Comparison of ENCODE assay signal across 8 cellular contexts in the genomic region with DNA sequence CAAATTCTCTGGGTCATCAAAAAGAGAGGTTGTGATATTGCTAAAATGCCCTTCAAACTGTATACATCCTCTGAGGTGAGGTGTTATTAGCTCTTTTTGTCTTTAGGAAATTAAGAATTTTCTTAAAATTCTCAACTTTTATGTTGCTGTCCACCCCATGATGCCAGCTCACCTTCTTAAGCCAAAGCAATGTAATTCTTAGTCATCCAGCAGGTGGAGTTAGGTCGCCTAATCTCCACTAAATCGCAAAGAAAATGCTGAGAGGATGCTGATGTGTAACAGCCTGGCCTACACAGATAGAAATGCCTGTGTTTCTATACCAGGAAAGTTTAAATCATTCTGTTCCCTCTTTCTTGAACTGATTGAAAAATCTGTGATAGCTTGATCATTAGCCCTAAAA.
DNase-seq lines count a peak whose midpoint lies in the region; ATAC-seq and TF ChIP-seq lines count a peak whose summit lies in the region.

No MANE protein-coding gene starts in this region.

- no peaks in the 10 kb centered on the region for H3K36me3 ChIP-seq in neural cell (ENCODE audit: insufficient read depth, low read length)
- no peaks in the 10 kb centered on the region for H3K36me3 ChIP-seq in ovary
- no peaks in the 10 kb centered on the region for H3K36me3 ChIP-seq in heart left ventricle

- 40 to 56% (median 49%) methylated on average over 2 of the region's 2 CpGs for WGBS in ovary, 3 donors
- WGBS in heart left ventricle, 4 donors, result 19 to 30% (median 26%) methylated on average over 2 of the region's 2 CpGs

- DNase-seq in DMS53 (lab: John Stamatoyannopoulos, UW) (peak; percentile 71), NCI-H526 treated with DMSO at 0.1 percent for 48 hours (lab: John Stamatoyannopoulos, UW) (peak; percentile 75), dermis blood vessel endothelial cell (peak; percentile 83), ovary (no peak), heart left ventricle (no peak)

- TF ChIP-seq CTCF in neural cell (IDR thresholded peaks at IDR 0.05; ENCODE audit: poor library complexity, severe bottlenecking) (peak; percentile 79), ovary (IDR thresholded peaks at IDR 0.05) (no peak), heart left ventricle (IDR thresholded peaks at IDR 0.05) (peak in 6 of 12 donors; percentile 7 to 30 (median 22))

- H3K4me3 ChIP-seq in neural cell (ENCODE audit: low read length), result no peak overlapping the region
- H3K4me3 ChIP-seq in ovary, result no peak overlapping the region
- H3K4me3 ChIP-seq in heart left ventricle, result no peak overlapping the region

- no peaks in the 10 kb centered on the region for H3K4me1 ChIP-seq in ovary (ENCODE audit: insufficient read depth)
- no peaks in the 10 kb centered on the region for H3K4me1 ChIP-seq in heart left ventricle

- H3K4me2 ChIP-seq in neural cell (ENCODE audit: low read length), result no peak overlapping the region

- intact Hi-C loops in ovary (cut with DNase I), result no loop called here
- intact Hi-C loops in heart left ventricle (cut with DNase I), result no loop called here

- H4K20me1 ChIP-seq in neural cell (ENCODE audit: insufficient read depth), result no peaks in the 10 kb centered on the region

- no peaks in the 10 kb centered on the region for H3K79me2 ChIP-seq in neural cell (replicated peaks; ENCODE audit: insufficient read depth, low read length)

- H3K27me3 ChIP-seq in neural cell (ENCODE audit: insufficient read depth, low read depth, low read length), result no peaks in the 10 kb centered on the region
- no peaks in the 10 kb centered on the region for H3K27me3 ChIP-seq in ovary
- H3K27me3 ChIP-seq in heart left ventricle, result no peaks in the 10 kb centered on the region

- H3K9me2 ChIP-seq in neural cell (ENCODE audit: insufficient read depth, low read length), result no peaks in the 10 kb centered on the region

- TF ChIP-seq EP300 in neural cell (conservative IDR thresholded peaks at IDR 0.05; ENCODE audit: poor library complexity, severe bottlenecking) (no peak), ovary (IDR thresholded peaks at IDR 0.05) (no peak)

- H3F3A ChIP-seq in neural cell (ENCODE audit: insufficient read depth, low read length, poor library complexity, severe bottlenecking), result no peaks in the 10 kb centered on the region

- TF ChIP-seq RAD21 in neural cell (conservative IDR thresholded peaks at IDR 0.05), result peak; percentile 80

- ATAC-seq in GM19438 (IDR thresholded peaks at IDR 0.05; ENCODE audit: low read depth, unreplicated experiment) (peak; percentile 93), HG03442 (IDR thresholded peaks at IDR 0.05; ENCODE audit: unreplicated experiment) (peak; percentile 96), heart left ventricle (no peak)

- H2AFZ ChIP-seq in neural cell (ENCODE audit: low read depth, low read length), result no peak overlapping the region

- H3K27ac ChIP-seq in neural cell (ENCODE audit: low read length) (no peak overlapping the region), ovary (no peak overlapping the region), heart left ventricle (no peak overlapping the region)

- no peak for TF ChIP-seq POLR2A in ovary (IDR thresholded peaks at IDR 0.05)
- no peak for TF ChIP-seq POLR2A in heart left ventricle (IDR thresholded peaks at IDR 0.05)

- no peak overlapping the region for H3K9ac ChIP-seq in neural cell (ENCODE audit: low read length)

- H3K9me3 ChIP-seq in neural cell (ENCODE audit: low read length) (no peaks in the 10 kb centered on the region), ovary (no peaks in the 10 kb centered on the region), heart left ventricle (no peaks in the 10 kb centered on the region)

TF ChIP-seq in neural cell, 6 proteins besides CTCF, POLR2A, EP300 and RAD21:
- no peak for TF ChIP-seq TAF1 (IDR thresholded peaks at IDR 0.05; ENCODE audit: low read depth)
- no peak for TF ChIP-seq POLR2AphosphoS5 (IDR thresholded peaks at IDR 0.05)
- TF ChIP-seq MXI1 (conservative IDR thresholded peaks at IDR 0.05; ENCODE audit: poor library complexity, severe bottlenecking), result no peak
- no peak for TF ChIP-seq EZH2 (IDR thresholded peaks at IDR 0.05; ENCODE audit: borderline replicate concordance, insufficient read depth, low read length, poor library complexity, severe bottlenecking)
- TF ChIP-seq SMC3 (conservative IDR thresholded peaks at IDR 0.05; ENCODE audit: poor library complexity), result peak; percentile 89
- TF ChIP-seq, protein P1, sequence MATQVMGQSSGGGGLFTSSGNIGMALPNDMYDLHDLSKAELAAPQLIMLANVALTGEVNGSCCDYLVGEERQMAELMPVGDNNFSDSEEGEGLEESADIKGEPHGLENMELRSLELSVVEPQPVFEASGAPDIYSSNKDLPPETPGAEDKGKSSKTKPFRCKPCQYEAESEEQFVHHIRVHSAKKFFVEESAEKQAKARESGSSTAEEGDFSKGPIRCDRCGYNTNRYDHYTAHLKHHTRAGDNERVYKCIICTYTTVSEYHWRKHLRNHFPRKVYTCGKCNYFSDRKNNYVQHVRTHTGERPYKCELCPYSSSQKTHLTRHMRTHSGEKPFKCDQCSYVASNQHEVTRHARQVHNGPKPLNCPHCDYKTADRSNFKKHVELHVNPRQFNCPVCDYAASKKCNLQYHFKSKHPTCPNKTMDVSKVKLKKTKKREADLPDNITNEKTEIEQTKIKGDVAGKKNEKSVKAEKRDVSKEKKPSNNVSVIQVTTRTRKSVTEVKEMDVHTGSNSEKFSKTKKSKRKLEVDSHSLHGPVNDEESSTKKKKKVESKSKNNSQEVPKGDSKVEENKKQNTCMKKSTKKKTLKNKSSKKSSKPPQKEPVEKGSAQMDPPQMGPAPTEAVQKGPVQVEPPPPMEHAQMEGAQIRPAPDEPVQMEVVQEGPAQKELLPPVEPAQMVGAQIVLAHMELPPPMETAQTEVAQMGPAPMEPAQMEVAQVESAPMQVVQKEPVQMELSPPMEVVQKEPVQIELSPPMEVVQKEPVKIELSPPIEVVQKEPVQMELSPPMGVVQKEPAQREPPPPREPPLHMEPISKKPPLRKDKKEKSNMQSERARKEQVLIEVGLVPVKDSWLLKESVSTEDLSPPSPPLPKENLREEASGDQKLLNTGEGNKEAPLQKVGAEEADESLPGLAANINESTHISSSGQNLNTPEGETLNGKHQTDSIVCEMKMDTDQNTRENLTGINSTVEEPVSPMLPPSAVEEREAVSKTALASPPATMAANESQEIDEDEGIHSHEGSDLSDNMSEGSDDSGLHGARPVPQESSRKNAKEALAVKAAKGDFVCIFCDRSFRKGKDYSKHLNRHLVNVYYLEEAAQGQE (IDR thresholded peaks at IDR 0.05; ENCODE audit: borderline replicate concordance), result no peak
TF ChIP-seq in neural cell: peak in this region for 1.

Comparison
In these comparisons a context has a peak if more than half of its experiments do, and no peak if none do; other contexts are left out.
1. DNase-seq: peak in DMS53 (single experiment), NCI-H526 treated with DMSO at 0.1 percent for 48 hours (single experiment) and dermis blood vessel endothelial cell (single experiment); none in ovary (0 of 5) and heart left ventricle (0 of 5).
2. ATAC-seq: peak in GM19438 (single experiment) and HG03442 (single experiment); none in heart left ventricle (0 of 4).